9 cellular contexts compared by ENCODE assay signal in the genomic region with DNA sequence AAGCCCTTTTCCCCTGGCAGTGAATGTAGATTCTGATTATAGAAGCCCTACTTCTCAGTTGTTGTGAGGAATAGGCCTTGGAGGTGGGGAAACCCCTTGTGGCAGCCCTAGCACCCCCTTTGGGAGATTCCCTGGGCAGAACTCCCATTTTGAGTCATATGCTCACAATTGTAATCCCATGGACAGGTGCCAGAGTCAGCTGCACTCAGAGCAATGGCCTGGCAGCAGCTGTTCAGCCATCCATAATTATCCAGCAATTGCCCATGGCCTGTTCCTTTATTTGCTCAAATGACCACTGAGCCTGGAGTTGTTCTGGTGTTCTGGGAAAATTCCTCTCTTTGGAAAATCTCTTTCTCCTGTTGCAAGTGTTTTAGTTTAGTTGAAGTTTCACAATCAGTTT.
DNase-seq lines count a peak whose midpoint lies in the region; ATAC-seq, FAIRE-seq and TF ChIP-seq lines count a peak whose summit lies in the region.
"Had no signal": no experiment of that assay in that cellular context is flagged by ENCODE, and none has a peak within 500 bp of the region (broad histone marks: within the 10 kb centered on the region; RNA-seq: fewer than 3 reads in every experiment).

No MANE protein-coding gene starts in this region.

- FAIRE-seq in islet of Langerhans (lab: Jason Lieb, UNC), result peak; percentile 75

- intact Hi-C loops in body of pancreas (cut with DNase I), result no loop called here

- DNase-seq in D341Med (ENCODE audit: low spot score) (peak; percentile 64), M059J (ENCODE audit: low read depth) (peak; percentile 83), body of pancreas (peak; percentile 60 to 84 (median 79))
- DNase-seq in stimulated activated naive CD8-positive, alpha-beta T cell treated with anti-CD3 and anti-CD28 coated beads, Interleukin-15, Interleukin-2, amounts not matched to agents 100 U/mL and 50 U/mL, for 24 hours, result peak; percentile 11
- no peak for DNase-seq in activated effector memory CD4-positive, alpha-beta T cell treated with Interleukin-2 at 50 U/mL for 16 hours
- DNase-seq in activated CD4-positive, CD25-positive, alpha-beta regulatory T cell (lab: John Stamatoyannopoulos, UW), result no peak
- DNase-seq: activated naive CD8-positive, alpha-beta T cell treated with anti-CD3 and anti-CD28 coated beads, Interleukin-2, amount 10 ng/mL, durations not matched to agents 7 days and 5 days had no signal

- no peaks in the 10 kb centered on the region for H3K9me3 ChIP-seq in body of pancreas

- ATAC-seq in body of pancreas, result peak; percentile 68
- no peak for ATAC-seq in stimulated activated naive CD8-positive, alpha-beta T cell treated with anti-CD3 and anti-CD28 coated beads, Interleukin-15, Interleukin-2, amounts not matched to agents 100 U/mL and 50 U/mL, for 24 hours
- ATAC-seq in GM21528 (IDR thresholded peaks at IDR 0.05; ENCODE audit: low FRiP score, unreplicated experiment), result no peak

- TF ChIP-seq CTCF in body of pancreas (IDR thresholded peaks at IDR 0.05), result no peak

- peaks cover 0 to 3% of the 10 kb centered on the region in 2 donors for H3K36me3 ChIP-seq in body of pancreas (replicated peaks in 1 of 2; ENCODE audit: insufficient read depth in 1 of 2, low read depth in 2 of 2)

- H3K27ac ChIP-seq in body of pancreas, result peak overlapping the region in 1 of 4 donors; percentile 27

- no peak overlapping the region for H3K4me3 ChIP-seq in body of pancreas

- peaks cover 11% of the 10 kb centered on the region for H3K4me1 ChIP-seq in body of pancreas

- TF ChIP-seq POLR2A in body of pancreas (IDR thresholded peaks at IDR 0.05), result no peak

- H3K27me3 ChIP-seq in body of pancreas, result no peaks in the 10 kb centered on the region

Comparison
In these comparisons a context has a peak if more than half of its experiments do, and no peak if none do; other contexts are left out.
1. DNase-seq: peak in D341Med (single experiment), M059J (single experiment), body of pancreas (4 of 4) and stimulated activated naive CD8-positive, alpha-beta T cell treated with anti-CD3 and anti-CD28 coated beads, Interleukin-15, Interleukin-2, amounts not matched to agents 100 U/mL and 50 U/mL, for 24 hours (single experiment); none in activated effector memory CD4-positive, alpha-beta T cell treated with Interleukin-2 at 50 U/mL for 16 hours (single experiment) and activated CD4-positive, CD25-positive, alpha-beta regulatory T cell (0 of 4).